ENCODE assay signal across 16 cellular contexts in genomic region chr14:71629250-71629649, GRCh38.
DNase-seq lines count a peak whose midpoint lies in the region; ATAC-seq, FAIRE-seq and TF ChIP-seq lines count a peak whose summit lies in the region.
"Had no signal": no experiment of that assay in that cellular context is flagged by ENCODE, and none has a peak within 500 bp of the region (broad histone marks: within the 10 kb centered on the region; RNA-seq: fewer than 3 reads in every experiment).

No MANE protein-coding gene starts in this region.

- no peak overlapping the region for H3K14ac ChIP-seq in H1 (ENCODE audit: insufficient read length)

- H3K36me3 ChIP-seq in SK-N-MC (ENCODE audit: insufficient read depth, low read length), result peaks cover 53% of the 10 kb centered on the region
- peaks cover 0 to 3% (median 1%) of the 10 kb centered on the region in 4 experiments; a peak in 2 of 8 replicates for H3K36me3 ChIP-seq in H1 (ENCODE audit: control insufficient read depth in 2 of 4, insufficient read depth in 4 of 4, low read length in 3 of 4)
- peaks cover 6% of the 10 kb centered on the region for H3K36me3 ChIP-seq in skeletal muscle satellite cell (ENCODE audit: insufficient read depth, low read length)
- no peaks in the 10 kb centered on the region for H3K36me3 ChIP-seq in adrenal gland (replicated peaks in 1 of 2)

- no peak overlapping the region for H3K56ac ChIP-seq in H1 (replicated peaks; ENCODE audit: insufficient read length, low read depth, low read length)

- no peaks in the 10 kb centered on the region for H3K27me3 Mint-ChIP-seq in activated naive CD8-positive, alpha-beta T cell treated with anti-CD3 and anti-CD28 coated beads, Interleukin-2, amount 50 U/mL, for 24 hours
- H3K27me3 Mint-ChIP-seq: CD4-positive, CD25-positive, alpha-beta regulatory T cell had no signal

- H3K4me3 Mint-ChIP-seq in activated naive CD8-positive, alpha-beta T cell treated with anti-CD3 and anti-CD28 coated beads, Interleukin-2, amount 50 U/mL, for 24 hours, result no peak overlapping the region
- H3K4me3 Mint-ChIP-seq: CD4-positive, CD25-positive, alpha-beta regulatory T cell had no signal

- H3K9me3 ChIP-seq in SK-N-MC (ENCODE audit: low read depth, low read length) (peaks cover 3% of the 10 kb centered on the region; the same call in 1 of the 2 replicates), H1 (ENCODE audit: insufficient read depth in 2 of 2, low read depth in 1 of 2, low read length in 1 of 2) (no peaks in the 10 kb centered on the region), skeletal muscle satellite cell (replicated peaks; ENCODE audit: low read length) (no peaks in the 10 kb centered on the region), adrenal gland (replicated peaks in 1 of 3) (no peaks in the 10 kb centered on the region)

- no peaks in the 10 kb centered on the region for H3K23me2 ChIP-seq in H1 (ENCODE audit: low read depth, low read length)

- H3K23ac ChIP-seq in H1 (ENCODE audit: insufficient read length), result no peak overlapping the region

- H2AFZ ChIP-seq in H1 (ENCODE audit: low read length), result no peak overlapping the region

- POLR2A ChIA-PET in H1 (lab: Charles Lee; ENCODE audit: partially characterized antibody), result no interaction called here

- H3K18ac ChIP-seq in H1 (ENCODE audit: extremely low read depth, low read length), result no peak overlapping the region

- no peak overlapping the region for H2BK12ac ChIP-seq in H1 (ENCODE audit: low read depth, low read length)

- no peaks in the 10 kb centered on the region for H3K79me2 ChIP-seq in H1 (ENCODE audit: control insufficient read depth in 1 of 2, insufficient read depth in 2 of 2, low read length in 2 of 2)

- ATAC-seq in activated naive CD8-positive, alpha-beta T cell treated with anti-CD3 and anti-CD28 coated beads, Interleukin-2, amount 50 U/mL, for 24 hours, result no peak
- no peak for ATAC-seq in GM19395 (IDR thresholded peaks at IDR 0.05; ENCODE audit: unreplicated experiment)
- ATAC-seq: HCT116, K562 had no signal

- WGBS in H1 (ENCODE audit: extremely low coverage in 1 of 2, insufficient coverage in 1 of 2, insufficient read length in 1 of 2, insufficient replicate concordance in 2 of 2, low coverage in 1 of 2, low lambda C conversion rate in 2 of 2, missing lambda C conversion rate in 1 of 2), 2 experiments, result 85% methylated on average over 1 of the region's 1 CpG; no CpG with 5 or more reads in 1 of the 2 experiments
- 91 to 100% (median 93%) methylated on average over 1 of the region's 1 CpG for WGBS in adrenal gland, 4 donors

- no peak overlapping the region for H2AK5ac ChIP-seq in H1 (ENCODE audit: low read depth, low read length)

- no peaks in the 10 kb centered on the region for H4K20me1 ChIP-seq in H1 (replicated peaks in 1 of 2; ENCODE audit: control insufficient read depth in 1 of 2, insufficient read depth in 2 of 2, low read length in 2 of 2)

- H3K4me3 ChIP-seq in SK-N-MC (no peak overlapping the region), H1 (ENCODE audit: extremely low read depth in 1 of 4, insufficient read depth in 2 of 4, low read depth in 3 of 4, low read length in 4 of 4) (no peak overlapping the region), skeletal muscle satellite cell (ENCODE audit: low read length) (no peak overlapping the region), adrenal gland (no peak overlapping the region)
- H3K4me3 ChIP-seq: BLaER1 treated with 17β-estradiol and CSF1 and Interleukin-3, amounts not matched to agents 10 nM and 100 nM; K562 had no signal

- CTCF ChIA-PET in H1 (lab: Charles Lee; ENCODE audit: partially characterized antibody), result no interaction called here

- H3K9me3 Mint-ChIP-seq in activated naive CD8-positive, alpha-beta T cell treated with anti-CD3 and anti-CD28 coated beads, Interleukin-2, amount 50 U/mL, for 24 hours, result peaks cover 13% of the 10 kb centered on the region

- no peaks in the 10 kb centered on the region for H3K4me1 Mint-ChIP-seq in activated naive CD8-positive, alpha-beta T cell treated with anti-CD3 and anti-CD28 coated beads, Interleukin-2, amount 50 U/mL, for 24 hours

- peak overlapping the region; percentile 57 for H3K27ac ChIP-seq in SK-N-MC
- no peak overlapping the region for H3K27ac ChIP-seq in H1 (ENCODE audit: low read depth, low read length)
- no peak overlapping the region for H3K27ac ChIP-seq in adrenal gland
- H3K27ac ChIP-seq: BLaER1 treated with 17β-estradiol and CSF1 and Interleukin-3, amounts not matched to agents 10 nM and 100 nM had no signal

- DNase-seq in GM12891 (ENCODE audit: insufficient read length, low spot score) (no peak), SK-N-MC (ENCODE audit: low read depth, low spot score) (no peak), H1 (ENCODE audit: low read depth in 1 of 2, low spot score in 2 of 2) (no peak), adrenal gland (no peak)
- no peak for DNase-seq in activated naive CD8-positive, alpha-beta T cell treated with anti-CD3 and anti-CD28 coated beads, Interleukin-2, amount 50 U/mL, for 24 hours
- DNase-seq: 8988T; ACHN; CD4-positive, CD25-positive, alpha-beta regulatory T cell; DMS 273 treated with DMSO at 0.1 percent for 48 hours had no signal

- no peaks in the 10 kb centered on the region for H3K79me1 ChIP-seq in H1 (ENCODE audit: low read depth, low read length)

- no peak overlapping the region for H4K5ac ChIP-seq in H1 (ENCODE audit: insufficient read length, low read depth, low read length)

- H3K36me3 Mint-ChIP-seq in activated naive CD8-positive, alpha-beta T cell treated with anti-CD3 and anti-CD28 coated beads, Interleukin-2, amount 50 U/mL, for 24 hours (ENCODE audit: low read depth), result peaks cover 56% of the 10 kb centered on the region

- H3K9ac ChIP-seq in SK-N-MC (ENCODE audit: insufficient read length), result no peak overlapping the region
- H3K9ac ChIP-seq in H1 (replicated peaks in 1 of 4; ENCODE audit: extremely low read depth in 1 of 4, low read depth in 3 of 4, low read length in 3 of 4), result no peak overlapping the region
- no peak overlapping the region for H3K9ac ChIP-seq in skeletal muscle satellite cell (ENCODE audit: low read depth, low read length)
- H3K9ac ChIP-seq: BLaER1 treated with 17β-estradiol and CSF1 and Interleukin-3, amounts not matched to agents 10 nM and 100 nM had no signal

- H2BK15ac ChIP-seq in H1 (ENCODE audit: low read length), result no peak overlapping the region

- H4K91ac ChIP-seq in H1 (replicated peaks; ENCODE audit: insufficient read length, low read length), result no peak overlapping the region

- H2BK20ac ChIP-seq in H1 (ENCODE audit: low read length), result no peak overlapping the region

- no peak overlapping the region for H2BK120ac ChIP-seq in H1 (replicated peaks; ENCODE audit: low read depth, low read length)

- 0 out of 2 replicates have a peak overlapping the region, but pooled peaks have one; percentile 36 for H4K8ac ChIP-seq in H1 (ENCODE audit: extremely low read depth, insufficient read depth, low read length)

- H3K4me1 ChIP-seq in H1 (replicated peaks in 1 of 4; ENCODE audit: control insufficient read depth in 3 of 4, insufficient read depth in 4 of 4, low read length in 3 of 4) (peaks cover 0 to 3% (median 0%) of the 10 kb centered on the region in 4 experiments; a peak in 2 of 7 replicates), skeletal muscle satellite cell (ENCODE audit: control insufficient read depth, insufficient read depth, low read length) (peaks cover 21% of the 10 kb centered on the region), adrenal gland (replicated peaks in 1 of 2) (peaks cover 0 to 4% of the 10 kb centered on the region in 2 donors)

- H3K4me2 ChIP-seq in H1 (ENCODE audit: insufficient read depth in 1 of 2, low read depth in 2 of 2, low read length in 2 of 2) (no peak overlapping the region), skeletal muscle satellite cell (ENCODE audit: low read length) (peak overlapping the region; percentile 33)
- H3K4me2 ChIP-seq: BLaER1 treated with 17β-estradiol and CSF1 and Interleukin-3, amounts not matched to agents 10 nM and 100 nM had no signal

- no peak overlapping the region for H3K27ac Mint-ChIP-seq in activated naive CD8-positive, alpha-beta T cell treated with anti-CD3 and anti-CD28 coated beads, Interleukin-2, amount 50 U/mL, for 24 hours
- H3K27ac Mint-ChIP-seq: CD4-positive, CD25-positive, alpha-beta regulatory T cell had no signal

- TF ChIP-seq RAD21 in H1 (IDR thresholded peaks at IDR 0.05 in 1 of 2, conservative IDR thresholded peaks at IDR 0.05 in 1 of 2; ENCODE audit: low read depth in 2 of 2, low read length in 2 of 2), result no peak

- no peak overlapping the region for H3K4ac ChIP-seq in H1 (replicated peaks; ENCODE audit: insufficient read length, low read depth, low read length)

- H3K27me3 ChIP-seq in H1 (replicated peaks in 1 of 4; ENCODE audit: control insufficient read depth in 3 of 4, extremely low read depth in 1 of 4, insufficient read depth in 3 of 4, low read length in 3 of 4) (peaks cover 0 to 1% (median 0%) of the 10 kb centered on the region in 4 experiments; a peak in 1 of 7 replicates), skeletal muscle satellite cell (ENCODE audit: control insufficient read depth, insufficient read depth, low read length) (no peaks in the 10 kb centered on the region), adrenal gland (no peaks in the 10 kb centered on the region)
- H3K27me3 ChIP-seq: BLaER1 treated with 17β-estradiol and CSF1 and Interleukin-3, amounts not matched to agents 10 nM and 100 nM had no signal

- TF ChIP-seq EP300 in H1 (IDR thresholded peaks at IDR 0.05; ENCODE audit: borderline replicate concordance in 1 of 2, low read depth in 2 of 2, low read length in 2 of 2), result no peak

- no peak overlapping the region for H2BK5ac ChIP-seq in H1 (ENCODE audit: low read depth, low read length)

- peak; percentile 38 for FAIRE-seq in GM12891 (lab: Jason Lieb, UNC)
- FAIRE-seq in H1 (lab: Jason Lieb, UNC), result no peak
- FAIRE-seq: GM18507, H54, K562 had no signal

- intact Hi-C loops in adrenal gland (cut with DNase I), result no loop called here

- TF ChIP-seq CTCF in H1 (IDR thresholded peaks at IDR 0.05; ENCODE audit: control extremely low read depth in 1 of 3, insufficient read depth in 1 of 3, low read depth in 1 of 3, low read length in 3 of 3) (no peak), adrenal gland (IDR thresholded peaks at IDR 0.05) (no peak)

- TF ChIP-seq POLR2A in GM12891 (IDR thresholded peaks at IDR 0.05; ENCODE audit: low read depth, low read length) (no peak), H1 (IDR thresholded peaks at IDR 0.05; ENCODE audit: control extremely low read depth in 1 of 2, low read depth in 2 of 2, low read length in 2 of 2) (no peak), adrenal gland (IDR thresholded peaks at IDR 0.05) (no peak)

TF ChIP-seq in GM12891, 5 proteins besides CTCF, POLR2A, EP300 and RAD21 (continues in another document):
- TF ChIP-seq POU2F2 (IDR thresholded peaks at IDR 0.05; ENCODE audit: low read depth, low read length) (no peak), POLR2AphosphoS5 (IDR thresholded peaks at IDR 0.05; ENCODE audit: low read depth, low read length) (no peak), TAF1 (IDR thresholded peaks at IDR 0.05; ENCODE audit: low read depth, low read length) (no peak)

TF ChIP-seq in H1, 55 proteins besides CTCF, POLR2A, EP300 and RAD21:
- TF ChIP-seq SP4 (IDR thresholded peaks at IDR 0.05; ENCODE audit: low read length), result no peak
